In genomic region chr10:100728928-100729876, GRCh38 we compare ENCODE assay signal across 9 cellular contexts. TPM values are rescaled to one million over a fixed set of nuclear protein-coding genes. Genes with fewer than 3 reads are reported as not detected.
DNase-seq lines count a peak whose midpoint lies in the region; ATAC-seq and TF ChIP-seq lines count a peak whose summit lies in the region.
"Had no signal": no experiment of that assay in that cellular context is flagged by ENCODE, and none has a peak within 500 bp of the region (broad histone marks: within the 10 kb centered on the region; RNA-seq: fewer than 3 reads in every experiment).

No MANE protein-coding gene starts in this region.

- intact Hi-C loops in heart right ventricle (cut with DNase I) (no loop called here), Right ventricle myocardium inferior (cut with DNase I) (no loop called here)

- peaks cover 25 to 100% (median 100%) of the 10 kb centered on the region in 7 donors for H3K27me3 ChIP-seq in heart right ventricle
- peaks cover 41 to 97% (median 96%) of the 10 kb centered on the region in 3 experiments for H3K27me3 ChIP-seq in neuronal stem cell (ENCODE audit: control insufficient read depth in 3 of 3, insufficient read depth in 3 of 3, low read depth in 1 of 3, low read length in 3 of 3)

- H3K79me1 ChIP-seq in neuronal stem cell (ENCODE audit: low read depth, low read length) = no peaks in the 10 kb centered on the region

- no peak overlapping the region for H2AK5ac ChIP-seq in neuronal stem cell (ENCODE audit: low read depth, low read length)

- TF ChIP-seq CTCF in heart right ventricle (IDR thresholded peaks at IDR 0.05) (peak in 3 of 9 donors; percentile 18 to 32 (median 18)), coronary artery (IDR thresholded peaks at IDR 0.05) (no peak)

- H2AFZ ChIP-seq in neuronal stem cell (ENCODE audit: low read length) = no peak overlapping the region

- no peak for DNase-seq in heart right ventricle
- no peak for DNase-seq in Right ventricle myocardium inferior (ENCODE audit: missing footprints)
- DNase-seq in NCI-H82 (lab: John Stamatoyannopoulos, UW) = peak; percentile 62
- no peak for DNase-seq in coronary artery (ENCODE audit: low spot score)
- DNase-seq in neuronal stem cell (ENCODE audit: low spot score) = no peak
- no peak for DNase-seq in DMS79 (lab: John Stamatoyannopoulos, UW)
- no peak for DNase-seq in stimulated activated CD4-positive, alpha-beta T cell treated with anti-CD3 and anti-CD28 coated beads, Interleukin-2, amount 100 ng/mL, for 48 hours

- no peak overlapping the region for H2BK15ac ChIP-seq in neuronal stem cell (ENCODE audit: low read length)

- H2BK120ac ChIP-seq in neuronal stem cell (ENCODE audit: low read depth, low read length) = no peak overlapping the region

- no peak overlapping the region for H3K4me2 ChIP-seq in neuronal stem cell (ENCODE audit: insufficient read depth, low read length, poor library complexity, severe bottlenecking)

- WGBS in heart right ventricle, 2 donors = 1% methylated on average over 46 of the region's 46 CpGs
- WGBS in neuronal stem cell (ENCODE audit: extremely low coverage in 2 of 2, insufficient read length in 2 of 2, insufficient replicate concordance in 1 of 2), 2 donors = no CpG with 5 or more reads among the region's 46 CpGs

- no peak overlapping the region for H2BK12ac ChIP-seq in neuronal stem cell (ENCODE audit: low read length)

- no peak overlapping the region for H3K14ac ChIP-seq in neuronal stem cell (ENCODE audit: low read length)

- no peak overlapping the region for H3K23ac ChIP-seq in neuronal stem cell (ENCODE audit: low read depth, low read length, poor library complexity)

- no peak overlapping the region for H3K4ac ChIP-seq in neuronal stem cell (ENCODE audit: low read length)

- no peak overlapping the region for H4K8ac ChIP-seq in neuronal stem cell (ENCODE audit: low read depth, low read length)

- H4K91ac ChIP-seq in neuronal stem cell (ENCODE audit: low read depth, low read length, poor library complexity) = no peak overlapping the region

- H3K4me1 ChIP-seq in heart right ventricle (peaks cover 3 to 29% (median 20%) of the 10 kb centered on the region in 9 donors), neuronal stem cell (ENCODE audit: control insufficient read depth in 2 of 2, insufficient read depth in 1 of 2, low read depth in 1 of 2, low read length in 2 of 2) (peaks cover 0 to 4% of the 10 kb centered on the region in 2 donors)

- H3K4me3 ChIP-seq in heart right ventricle (peak overlapping the region in 8 of 10 donors; percentile 10 to 42 (median 34)), coronary artery (peak overlapping the region; percentile 64), neuronal stem cell (ENCODE audit: low read length in 2 of 2) (no peak overlapping the region)

- H3K18ac ChIP-seq in neuronal stem cell (ENCODE audit: low read length) = peak overlapping the region; percentile 9

- no peak overlapping the region for H3K9ac ChIP-seq in neuronal stem cell (ENCODE audit: low read depth, low read length, poor library complexity)

- peak in 2 of 8 donors; percentile 25 to 48 for ATAC-seq in heart right ventricle
- ATAC-seq in Right ventricle myocardium inferior = no peak
- ATAC-seq in HG03159 (IDR thresholded peaks at IDR 0.05; ENCODE audit: unreplicated experiment) = no peak

- no peak overlapping the region for H2BK5ac ChIP-seq in neuronal stem cell (ENCODE audit: low read length)

- H3K27ac ChIP-seq in heart right ventricle (no peak overlapping the region), coronary artery (no peak overlapping the region), neuronal stem cell (replicated peaks; ENCODE audit: low read length) (no peak overlapping the region)

- H3K9me3 ChIP-seq in heart right ventricle (no peaks in the 10 kb centered on the region), neuronal stem cell (replicated peaks in 1 of 2; ENCODE audit: control insufficient read depth in 2 of 2, insufficient read depth in 1 of 2, low read depth in 1 of 2, low read length in 2 of 2) (peaks cover 0 to 3% of the 10 kb centered on the region in 2 donors)

- H3K36me3 ChIP-seq in heart right ventricle (no peaks in the 10 kb centered on the region), neuronal stem cell (replicated peaks in 1 of 2; ENCODE audit: control insufficient read depth in 2 of 2, insufficient read depth in 2 of 2, low read length in 2 of 2) (no peaks in the 10 kb centered on the region)

RNA-seq across cellular contexts. Expression of gene PAX2, which starts 16.2 kb away (rescaled TPM):
- total RNA-seq in heart right ventricle (not detected), Right ventricle myocardium inferior (not detected)
- polyA plus RNA-seq in heart right ventricle = not detected
- polyA plus RNA-seq in neuronal stem cell (2013, experiment 1 of 2) = 0.17 TPM
- 0.25 TPM for polyA plus RNA-seq in neuronal stem cell (2013, experiment 2 of 2)
- total RNA-seq: dermis microvascular lymphatic vessel endothelial cell had no signal

Comparison
In these comparisons a context has a peak if more than half of its experiments do, and no peak if none do; other contexts are left out.
1. H3K4me3 ChIP-seq: peak in heart right ventricle (8 of 10) and coronary artery (single experiment); none in neuronal stem cell (0 of 2).